In genomic region chr2:29238497-29238896, GRCh38 we compare ENCODE assay signal across 8 cellular contexts.
A peak's percentile ranks its signal among the peaks of the same experiment; 100 is the strongest.
DNase-seq lines count a peak whose midpoint lies in the region; ATAC-seq and TF ChIP-seq lines count a peak whose summit lies in the region.

No MANE protein-coding gene starts in this region.

- no peaks in the 10 kb centered on the region for H3K4me1 ChIP-seq in vagina

- intact Hi-C loops in left ventricle myocardium superior (cut with micrococcal nuclease) (no loop called here), vagina (cut with DNase I) (no loop called here)

- no peaks in the 10 kb centered on the region for H3K9me3 ChIP-seq in vagina

- H3K36me3 ChIP-seq in vagina, result no peaks in the 10 kb centered on the region

- no peaks in the 10 kb centered on the region for H3K27me3 ChIP-seq in vagina

- no peak for TF ChIP-seq POLR2A in vagina (IDR thresholded peaks at IDR 0.05)

- peak; percentile 44 for ATAC-seq in left ventricle myocardium superior

- no peak overlapping the region for H3K27ac ChIP-seq in vagina

- DNase-seq in AML-193 (lab: John Stamatoyannopoulos, UW) (peak; percentile 4 to 25), RPMI7951 (ENCODE audit: low read depth) (peak; percentile 30), left ventricle myocardium superior (no peak), vagina (ENCODE audit: extremely low spot score in 2 of 2) (no peak), GM19240 (ENCODE audit: insufficient read length, low spot score) (no peak), NCI-H128 (lab: John Stamatoyannopoulos, UW; ENCODE audit: unreplicated experiment) (no peak)
- DNase-seq in stimulated activated CD4-positive, alpha-beta T cell treated with anti-CD3 and anti-CD28 coated beads, Interleukin-12 subunit alpha, Interleukin-12 subunit beta, amount 100 ng/mL, for 4 hours, result no peak

- TF ChIP-seq CTCF in GM12874 (IDR thresholded peaks at IDR 0.05; ENCODE audit: insufficient read depth, low read depth, low read length) (peak; percentile 76), vagina (IDR thresholded peaks at IDR 0.05) (no peak)

- no peak overlapping the region for H3K4me3 ChIP-seq in vagina

Comparison
In these comparisons a context has a peak if more than half of its experiments do, and no peak if none do; other contexts are left out.
1. DNase-seq: peak in AML-193 (2 of 2) and RPMI7951 (single experiment); none in left ventricle myocardium superior (single experiment), vagina (0 of 2), stimulated activated CD4-positive, alpha-beta T cell treated with anti-CD3 and anti-CD28 coated beads, Interleukin-12 subunit alpha, Interleukin-12 subunit beta, amount 100 ng/mL, for 4 hours (single experiment), GM19240 (single experiment) and NCI-H128 (single experiment).